In genomic region chr9:127937383-127938297, GRCh38 we compare ENCODE assay signal across 8 cellular contexts. TPM values are rescaled to one million over a fixed set of nuclear protein-coding genes. Genes with fewer than 3 reads are reported as not detected.
DNase-seq lines count a peak whose midpoint lies in the region; ATAC-seq and TF ChIP-seq lines count a peak whose summit lies in the region.

Gene DPM2 (minus strand): TSS chr9:127937854. CDS start chr9:127937820, 34 bp downstream.

- no peak for TF ChIP-seq RAD21 in IMR-90 (IDR thresholded peaks at IDR 0.05; ENCODE audit: low read length)

- peaks cover 37% of the 10 kb centered on the region for H3K4me1 Mint-ChIP-seq in activated T-helper 1 cell treated with anti-CD3 and anti-CD28 coated beads, Interleukin-12 subunit alpha, Interleukin-12 subunit beta, Interleukin-2, Interleukin-4 antibody, amounts not matched to agents 30 ng/mL and 10 ng/mL and 1 ng/mL, durations not matched to agents 14 hours and 24 hours and 36 hours (ENCODE audit: low read depth)
- H3K4me1 Mint-ChIP-seq in naive thymus-derived CD4-positive, alpha-beta T cell: peaks cover 38 to 61% (median 48%) of the 10 kb centered on the region in 7 donors
- peaks cover 49% of the 10 kb centered on the region for H3K4me1 Mint-ChIP-seq in stimulated activated effector memory CD8-positive, alpha-beta T cell treated with anti-CD3 and anti-CD28 coated beads, Interleukin-12 subunit alpha, Interleukin-12 subunit beta, amount 100 ng/mL, for 72 hours

- H2BK20ac ChIP-seq in IMR-90 (ENCODE audit: low read depth, low read length): 0 out of 2 replicates have a peak within 1 kb of the TSS, but pooled peaks have one; percentile 16

- in situ Hi-C loops in IMR-90 (cut with MboI; ENCODE audit: low sequenced_read_pairs): loop anchor here (5.0 kb wide), 1 partner anchor 160 kb away; no protein-coding TSS in a partner anchor

- no peaks in the 10 kb centered on the region for H3K9me3 ChIP-seq in IMR-90 (ENCODE audit: control insufficient read depth, insufficient read depth, low read length)
- H3K9me3 ChIP-seq in naive thymus-derived CD4-positive, alpha-beta T cell (ENCODE audit: control insufficient read depth in 2 of 3, low read length in 3 of 3): no peaks in the 10 kb centered on the region

- peak within 1 kb of the TSS; percentile 25; the same call in 1 of the 2 replicates for H3K18ac ChIP-seq in IMR-90 (ENCODE audit: low read depth, low read length)

- intact Hi-C loops in IMR-90 (cut with micrococcal nuclease): no loop called here
- intact Hi-C loops in activated T-helper 1 cell treated with anti-CD3 and anti-CD28 coated beads, Interleukin-12 subunit alpha, Interleukin-12 subunit beta, Interleukin-2, Interleukin-4 antibody, amounts not matched to agents 30 ng/mL and 10 ng/mL and 1 ng/mL, durations not matched to agents 14 hours and 24 hours and 36 hours (cut with micrococcal nuclease): loop anchor here (1.0 to 5.0 kb wide), 3 partner anchors 130 to 945 kb away; partner anchors contain the start of genes KYAT1, LRRC8A and NAIF1
- intact Hi-C loops in naive thymus-derived CD4-positive, alpha-beta T cell (cut with micrococcal nuclease): loop anchor here (1.0 to 5.0 kb wide), 3 partner anchors 10 to 190 kb away; partner anchors contain the start of genes NAIF1 (in 1 of the 2) and PTGES2 (in 1 of the 2)

- CTCF ChIA-PET in IMR-90 (lab: Yijun Ruan, JAX): interaction anchor here (0.9 to 1.4 kb wide), 2 partner anchors 18 to 180 kb away, joined by 3 to 4 read pairs; no protein-coding TSS in a partner anchor
- CTCF ChIA-PET in naive thymus-derived CD4-positive, alpha-beta T cell (lab: Charles Lee): interaction anchor here (1.1 kb wide), 1 partner anchor 92 kb away, joined by 6 read pairs; no protein-coding TSS in a partner anchor

- H3K79me1 ChIP-seq in IMR-90 (ENCODE audit: low read depth in 1 of 2, low read length in 2 of 2): peaks cover 16 to 45% of the 10 kb centered on the region in 2 experiments; a peak in 3 of 4 replicates

- TF ChIP-seq CTCF in IMR-90 (conservative IDR thresholded peaks at IDR 0.05; ENCODE audit: low read depth, low read length) (no peak), fibroblast of mammary gland (conservative IDR thresholded peaks at IDR 0.05; ENCODE audit: control insufficient read depth, insufficient read depth, low read depth, low read length) (no peak)

- peaks cover 22% of the 10 kb centered on the region for H4K20me1 ChIP-seq in IMR-90 (ENCODE audit: insufficient read depth, low read length)

- peak within 1 kb of the TSS; percentile 96 for H2AFZ ChIP-seq in IMR-90 (replicated peaks; ENCODE audit: low read length, poor library complexity)

- peak within 1 kb of the TSS; percentile 98 for H2AK5ac ChIP-seq in IMR-90 (ENCODE audit: low read depth, low read length)

- H3K27ac ChIP-seq in IMR-90 (ENCODE audit: insufficient read depth, low read length): peak within 1 kb of the TSS; percentile 68
- peak within 1 kb of the TSS; percentile 78 for H3K27ac ChIP-seq in naive thymus-derived CD4-positive, alpha-beta T cell (ENCODE audit: low read depth, low read length)

- peak; percentile 67 for DNase-seq in DMS114 treated with DMSO at 0.1 percent for 48 hours (lab: John Stamatoyannopoulos, UW; ENCODE audit: unreplicated experiment)
- DNase-seq in IMR-90: peak; percentile 81
- DNase-seq in RKO (ENCODE audit: low spot score): peak; percentile 97
- peak; percentile 82 for DNase-seq in activated T-helper 1 cell treated with anti-CD3 and anti-CD28 coated beads, Interleukin-12 subunit alpha, Interleukin-12 subunit beta, Interleukin-2, Interleukin-4 antibody, amounts not matched to agents 30 ng/mL and 10 ng/mL and 1 ng/mL, durations not matched to agents 14 hours and 24 hours and 36 hours (ENCODE audit: low spot score)
- DNase-seq in fibroblast of mammary gland (ENCODE audit: low read depth): peak; percentile 83
- peak; percentile 71 to 90 (median 88) for DNase-seq in naive thymus-derived CD4-positive, alpha-beta T cell
- peak; percentile 70 to 90 for DNase-seq in stimulated activated effector memory CD8-positive, alpha-beta T cell treated with anti-CD3 and anti-CD28 coated beads, Interleukin-12 subunit alpha, Interleukin-12 subunit beta, amount 100 ng/mL, for 72 hours (ENCODE audit: low spot score in 2 of 2)

- no peaks in the 10 kb centered on the region for H3K9me3 Mint-ChIP-seq in activated T-helper 1 cell treated with anti-CD3 and anti-CD28 coated beads, Interleukin-12 subunit alpha, Interleukin-12 subunit beta, Interleukin-2, Interleukin-4 antibody, amounts not matched to agents 30 ng/mL and 10 ng/mL and 1 ng/mL, durations not matched to agents 14 hours and 24 hours and 36 hours
- H3K9me3 Mint-ChIP-seq in naive thymus-derived CD4-positive, alpha-beta T cell: peaks cover 0 to 31% (median 0%) of the 10 kb centered on the region in 11 donors
- H3K9me3 Mint-ChIP-seq in stimulated activated effector memory CD8-positive, alpha-beta T cell treated with anti-CD3 and anti-CD28 coated beads, Interleukin-12 subunit alpha, Interleukin-12 subunit beta, amount 100 ng/mL, for 72 hours: no peaks in the 10 kb centered on the region

- H3K4me3 ChIP-seq in IMR-90 (ENCODE audit: insufficient read depth, low read depth, low read length) (peak within 1 kb of the TSS; percentile 71), fibroblast of mammary gland (ENCODE audit: control insufficient read depth, low read depth, low read length) (peak within 1 kb of the TSS; percentile 92)
- H3K4me3 ChIP-seq in naive thymus-derived CD4-positive, alpha-beta T cell (ENCODE audit: low read length): peak within 1 kb of the TSS; percentile 88

- peak; percentile 73 for ATAC-seq in GM21526 (IDR thresholded peaks at IDR 0.05; ENCODE audit: low FRiP score, unreplicated experiment)
- peak; percentile 92 for ATAC-seq in IMR-90 (ENCODE audit: low read depth)
- ATAC-seq in naive thymus-derived CD4-positive, alpha-beta T cell: peak; percentile 96
- peak; percentile 95 for ATAC-seq in stimulated activated effector memory CD8-positive, alpha-beta T cell treated with anti-CD3 and anti-CD28 coated beads, Interleukin-12 subunit alpha, Interleukin-12 subunit beta, amount 100 ng/mL, for 72 hours

- H3K23ac ChIP-seq in IMR-90 (ENCODE audit: low read depth, low read length): peak within 1 kb of the TSS; percentile 97

- H3K56ac ChIP-seq in IMR-90 (ENCODE audit: extremely low read depth, insufficient read depth, low read length): peak within 1 kb of the TSS; percentile 66

- peak within 1 kb of the TSS; percentile 99 for H2AK9ac ChIP-seq in IMR-90 (replicated peaks; ENCODE audit: low read depth, low read length, poor library complexity)

- dilution Hi-C loops in IMR-90 (cut with HindIII; ENCODE audit: low sequenced_read_pairs, unreplicated experiment): no loop called here

- H2BK15ac ChIP-seq in IMR-90 (ENCODE audit: low read depth, low read length): peak within 1 kb of the TSS; percentile 13; the same call in 1 of the 3 replicates

- H4K5ac ChIP-seq in IMR-90 (ENCODE audit: low read depth, low read length): peak within 1 kb of the TSS; percentile 74

- TF ChIP-seq POLR2A in IMR-90 (IDR thresholded peaks at IDR 0.05; ENCODE audit: low read depth, low read length): peak; percentile 68; the same call in 1 of the 2 replicates

- H3K27me3 ChIP-seq in IMR-90 (ENCODE audit: control insufficient read depth, insufficient read depth, low read length): no peaks in the 10 kb centered on the region
- H3K27me3 ChIP-seq in naive thymus-derived CD4-positive, alpha-beta T cell (ENCODE audit: control insufficient read depth in 2 of 2, insufficient read depth in 2 of 2, low read length in 2 of 2): no peaks in the 10 kb centered on the region

- peaks cover 32% of the 10 kb centered on the region for H3K9me1 ChIP-seq in IMR-90 (ENCODE audit: insufficient read depth, low read length)

- H3K27me3 Mint-ChIP-seq in activated T-helper 1 cell treated with anti-CD3 and anti-CD28 coated beads, Interleukin-12 subunit alpha, Interleukin-12 subunit beta, Interleukin-2, Interleukin-4 antibody, amounts not matched to agents 30 ng/mL and 10 ng/mL and 1 ng/mL, durations not matched to agents 14 hours and 24 hours and 36 hours (ENCODE audit: insufficient read depth): peaks cover 2% of the 10 kb centered on the region
- H3K27me3 Mint-ChIP-seq in naive thymus-derived CD4-positive, alpha-beta T cell: peaks cover 0 to 4% (median 0%) of the 10 kb centered on the region in 5 donors

- peaks cover 27% of the 10 kb centered on the region for H3K36me3 Mint-ChIP-seq in activated T-helper 1 cell treated with anti-CD3 and anti-CD28 coated beads, Interleukin-12 subunit alpha, Interleukin-12 subunit beta, Interleukin-2, Interleukin-4 antibody, amounts not matched to agents 30 ng/mL and 10 ng/mL and 1 ng/mL, durations not matched to agents 14 hours and 24 hours and 36 hours (ENCODE audit: low read depth)
- peaks cover 0 to 19% (median 11%) of the 10 kb centered on the region in 5 donors for H3K36me3 Mint-ChIP-seq in naive thymus-derived CD4-positive, alpha-beta T cell
- peaks cover 59% of the 10 kb centered on the region for H3K36me3 Mint-ChIP-seq in stimulated activated effector memory CD8-positive, alpha-beta T cell treated with anti-CD3 and anti-CD28 coated beads, Interleukin-12 subunit alpha, Interleukin-12 subunit beta, amount 100 ng/mL, for 72 hours

- POLR2A ChIA-PET in IMR-90 (lab: Charles Lee; ENCODE audit: unreplicated experiment): no interaction called here
- POLR2A ChIA-PET in naive thymus-derived CD4-positive, alpha-beta T cell (lab: Charles Lee): interaction anchor here (0.6 to 61.3 kb wide), 10 partner anchors 9 to 134 kb away, joined by 3 to 1719 read pairs (median 3); partner anchors contain the start of genes EEIG1 and PIP5KL1

- H3K4me3 Mint-ChIP-seq in activated T-helper 1 cell treated with anti-CD3 and anti-CD28 coated beads, Interleukin-12 subunit alpha, Interleukin-12 subunit beta, Interleukin-2, Interleukin-4 antibody, amounts not matched to agents 30 ng/mL and 10 ng/mL and 1 ng/mL, durations not matched to agents 14 hours and 24 hours and 36 hours: peak within 1 kb of the TSS; percentile 92
- H3K4me3 Mint-ChIP-seq in naive thymus-derived CD4-positive, alpha-beta T cell: peak within 1 kb of the TSS; percentile 85 to 98 (median 92)
- peak within 1 kb of the TSS; percentile 93 for H3K4me3 Mint-ChIP-seq in stimulated activated effector memory CD8-positive, alpha-beta T cell treated with anti-CD3 and anti-CD28 coated beads, Interleukin-12 subunit alpha, Interleukin-12 subunit beta, amount 100 ng/mL, for 72 hours

- peak within 1 kb of the TSS; percentile 91 for H3K27ac Mint-ChIP-seq in activated T-helper 1 cell treated with anti-CD3 and anti-CD28 coated beads, Interleukin-12 subunit alpha, Interleukin-12 subunit beta, Interleukin-2, Interleukin-4 antibody, amounts not matched to agents 30 ng/mL and 10 ng/mL and 1 ng/mL, durations not matched to agents 14 hours and 24 hours and 36 hours
- peak within 1 kb of the TSS; percentile 88 to 99 (median 95) for H3K27ac Mint-ChIP-seq in naive thymus-derived CD4-positive, alpha-beta T cell
- H3K27ac Mint-ChIP-seq in stimulated activated effector memory CD8-positive, alpha-beta T cell treated with anti-CD3 and anti-CD28 coated beads, Interleukin-12 subunit alpha, Interleukin-12 subunit beta, amount 100 ng/mL, for 72 hours: peak within 1 kb of the TSS; percentile 98

- peak within 1 kb of the TSS; percentile 50 for H2BK5ac ChIP-seq in IMR-90 (ENCODE audit: low read depth, low read length, poor library complexity, severe bottlenecking)

- H3K4me2 ChIP-seq in IMR-90 (ENCODE audit: low read depth, low read length): peak within 1 kb of the TSS; percentile 93

- peak within 1 kb of the TSS; percentile 93 for H3K14ac ChIP-seq in IMR-90 (replicated peaks; ENCODE audit: low read depth, low read length)

- H3K9ac ChIP-seq in IMR-90 (ENCODE audit: low read depth, low read length): peak within 1 kb of the TSS; percentile 85

- peak within 1 kb of the TSS; percentile 72 for H4K91ac ChIP-seq in IMR-90 (ENCODE audit: insufficient read depth, low read depth, low read length)

- TSS peak; percentile 38 for BruUV-seq in IMR-90 (replicated peaks; lab: Mats Ljungman, UMichigan)

- H3K4ac ChIP-seq in IMR-90 (ENCODE audit: low read depth, low read length): peak within 1 kb of the TSS; percentile 83

- H2BK120ac ChIP-seq in IMR-90 (ENCODE audit: low read depth, low read length): peak within 1 kb of the TSS; percentile 38; the same call in 1 of the 2 replicates

- peaks cover 18% of the 10 kb centered on the region for H3K4me1 ChIP-seq in IMR-90 (ENCODE audit: control insufficient read depth, insufficient read depth, low read length)
- H3K4me1 ChIP-seq in naive thymus-derived CD4-positive, alpha-beta T cell (ENCODE audit: control insufficient read depth in 2 of 2, insufficient read depth in 2 of 2, low read length in 2 of 2): peaks cover 24 to 25% of the 10 kb centered on the region in 2 donors

- H4K8ac ChIP-seq in IMR-90 (ENCODE audit: low read depth in 2 of 2, low read length in 2 of 2): peak within 1 kb of the TSS; percentile 90 to 94

- peaks cover 16% of the 10 kb centered on the region for H3K36me3 ChIP-seq in IMR-90 (ENCODE audit: control insufficient read depth, insufficient read depth, low read length)
- H3K36me3 ChIP-seq in naive thymus-derived CD4-positive, alpha-beta T cell (ENCODE audit: control insufficient read depth in 2 of 3, insufficient read depth in 3 of 3, low read length in 3 of 3): peaks cover 0 to 37% (median 11%) of the 10 kb centered on the region in 3 experiments

- 1% methylated on average over 23 of the region's 61 CpGs; no CpG with 5 or more reads in 1 of the 2 experiments for WGBS in IMR-90 (ENCODE audit: extremely low coverage in 2 of 2, insufficient read length in 1 of 2), 2 experiments

RNA-seq across cellular contexts. Expression of gene DPM2, which starts in this region (rescaled TPM):
- total RNA-seq in IMR-90 (2012; rRNA removed): 10.8 TPM in 2 replicates
- 60.6 and 60.9 TPM in 2 replicates for polyA plus RNA-seq in IMR-90 (2012; rRNA removed)
- polyA plus RNA-seq in IMR-90 (2012; cell fraction: cytosol; rRNA removed): 40.8 and 52.3 TPM in 2 replicates
- 40.3 and 50.7 TPM in 2 replicates for polyA plus RNA-seq in IMR-90 (2012; cell fraction: nucleus; rRNA removed; ENCODE audit: low replicate concordance)
- 62.6 and 70.2 TPM in 2 replicates for total RNA-seq in activated T-helper 1 cell treated with anti-CD3 and anti-CD28 coated beads, Interleukin-12 subunit alpha, Interleukin-12 subunit beta, Interleukin-2, Interleukin-4 antibody, amounts not matched to agents 30 ng/mL and 10 ng/mL and 1 ng/mL, durations not matched to agents 14 hours and 24 hours and 36 hours
- 10 to 100 TPM; 29.1 to 84.4 (median 56.8) TPM for total RNA-seq in naive thymus-derived CD4-positive, alpha-beta T cell
- 10 to 100 TPM; 29.3 to 39.5 TPM for polyA plus RNA-seq in naive thymus-derived CD4-positive, alpha-beta T cell

Comparison
In these comparisons a context has a peak if more than half of its experiments do, and no peak if none do; other contexts are left out.
1. Peak in every context shown above with its lines: DNase-seq, ATAC-seq, H3K4me3 ChIP-seq and H3K27ac ChIP-seq.